27 cellular contexts compared by ENCODE assay signal in genomic region chr20:47962286-47962685, GRCh38.
"Had no signal": no experiment of that assay in that cellular context is flagged by ENCODE, and none has a peak within 500 bp of the region (broad histone marks: within the 10 kb centered on the region; RNA-seq: fewer than 3 reads in every experiment).

No MANE protein-coding gene starts in this region.

- H3K4me1 ChIP-seq: prostate gland, right atrium auricular region, right lobe of liver, suprapubic skin, tibial artery, transverse colon, upper lobe of right lung, uterus had no signal

- H3K4me3 ChIP-seq: ovary, prostate gland, right atrium auricular region, right lobe of liver, sigmoid colon, suprapubic skin, testis, tibial artery, transverse colon, upper lobe of right lung, uterus had no signal

- H3K9me3 ChIP-seq: ovary, prostate gland, right atrium auricular region, right lobe of liver, sigmoid colon, suprapubic skin, testis, tibial artery, transverse colon, upper lobe of right lung, uterus had no signal

- H3K27ac ChIP-seq: ovary, prostate gland, right atrium auricular region, right lobe of liver, sigmoid colon, suprapubic skin, testis, tibial artery, transverse colon, upper lobe of right lung, uterus had no signal

- H3K4me3 Mint-ChIP-seq: naive thymus-derived CD4-positive, alpha-beta T cell; nephron; neural crest cell; stimulated activated memory B cell treated with anti-CD40 and anti-IgM and Interleukin-4, amounts not matched to agents 10 μg/mL and 1 μg/mL and 100 μg/mL, for 72 hours; stimulated activated naive CD8-positive, alpha-beta T cell treated with anti-CD3 and anti-CD28 coated beads, Interleukin-15, amount 100 ng/mL, for 72 hours; type B pancreatic cell had no signal

- H3K9me3 Mint-ChIP-seq: naive thymus-derived CD4-positive, alpha-beta T cell; nephron; neural crest cell; stimulated activated memory B cell treated with anti-CD40 and anti-IgM and Interleukin-4, amounts not matched to agents 10 μg/mL and 1 μg/mL and 100 μg/mL, for 72 hours; stimulated activated naive CD8-positive, alpha-beta T cell treated with anti-CD3 and anti-CD28 coated beads, Interleukin-15, amount 100 ng/mL, for 72 hours; type B pancreatic cell had no signal

- ATAC-seq: naive thymus-derived CD4-positive, alpha-beta T cell; right lobe of liver; stimulated activated memory B cell treated with anti-CD40 and anti-IgM and Interleukin-4, amounts not matched to agents 10 μg/mL and 1 μg/mL and 100 μg/mL, for 72 hours; stimulated activated naive CD8-positive, alpha-beta T cell treated with anti-CD3 and anti-CD28 coated beads, Interleukin-15, amount 100 ng/mL, for 72 hours; stimulated activated naive CD8-positive, alpha-beta T cell treated with anti-CD3 and anti-CD28 coated beads, Interleukin-15, Interleukin-2, amounts not matched to agents 100 U/mL and 50 U/mL, for 24 hours; upper lobe of right lung had no signal

- H3K27ac Mint-ChIP-seq: naive thymus-derived CD4-positive, alpha-beta T cell; nephron; stimulated activated memory B cell treated with anti-CD40 and anti-IgM and Interleukin-4, amounts not matched to agents 10 μg/mL and 1 μg/mL and 100 μg/mL, for 72 hours; type B pancreatic cell had no signal

- H3K27me3 ChIP-seq: ovary, right atrium auricular region, right lobe of liver, sigmoid colon, suprapubic skin, testis, transverse colon, upper lobe of right lung, uterus had no signal

- DNase-seq: naive thymus-derived CD4-positive, alpha-beta T cell; occipital lobe; ovary; retina; right lobe of liver; sigmoid colon; small intestine; stimulated activated CD4-positive, alpha-beta T cell treated with anti-CD3 and anti-CD28 coated beads, Interleukin-15, amount 100 ng/mL, for 24 hours; stimulated activated CD4-positive, alpha-beta T cell treated with anti-CD3 and anti-CD28 coated beads, Interleukin-2, amount 100 ng/mL, for 24 hours; stimulated activated CD4-positive, alpha-beta T cell treated with anti-CD3 and anti-CD28 coated beads, Interleukin-2, amount 100 ng/mL, for 48 hours; stimulated activated CD4-positive, alpha-beta T cell treated with anti-CD3 and anti-CD28 coated beads, Interleukin-4, amount 100 ng/mL, for 24 hours; stimulated activated naive CD4-positive, alpha-beta T cell; stimulated activated naive CD8-positive, alpha-beta T cell treated with anti-CD3 and anti-CD28 coated beads, Interleukin-15, amount 100 ng/mL, for 72 hours; stimulated activated naive CD8-positive, alpha-beta T cell treated with anti-CD3 and anti-CD28 coated beads, Interleukin-15, Interleukin-2, amounts not matched to agents 100 U/mL and 50 U/mL, for 24 hours; substantia nigra; testis; tibial artery; transverse colon; upper lobe of right lung; uterus had no signal

- H3K36me3 Mint-ChIP-seq: naive thymus-derived CD4-positive, alpha-beta T cell; stimulated activated memory B cell treated with anti-CD40 and anti-IgM and Interleukin-4, amounts not matched to agents 10 μg/mL and 1 μg/mL and 100 μg/mL, for 72 hours; type B pancreatic cell had no signal

- H3K36me3 ChIP-seq: ovary, prostate gland, right atrium auricular region, right lobe of liver, sigmoid colon, suprapubic skin, tibial artery, transverse colon, upper lobe of right lung, uterus had no signal

- H3K27me3 Mint-ChIP-seq: stimulated activated memory B cell treated with anti-CD40 and anti-IgM and Interleukin-4, amounts not matched to agents 10 μg/mL and 1 μg/mL and 100 μg/mL, for 72 hours had no signal

- H3K4me1 Mint-ChIP-seq: naive thymus-derived CD4-positive, alpha-beta T cell; neural crest cell; stimulated activated naive CD8-positive, alpha-beta T cell treated with anti-CD3 and anti-CD28 coated beads, Interleukin-15, amount 100 ng/mL, for 72 hours had no signal
